14 cellular contexts compared by ENCODE assay signal in genomic region chr5:36444582-36444999, GRCh38.
DNase-seq lines count a peak whose midpoint lies in the region; ATAC-seq and TF ChIP-seq lines count a peak whose summit lies in the region.
"Had no signal": no experiment of that assay in that cellular context is flagged by ENCODE, and none has a peak within 500 bp of the region (broad histone marks: within the 10 kb centered on the region; RNA-seq: fewer than 3 reads in every experiment).

No MANE protein-coding gene starts in this region.

- H3K4me1 ChIP-seq in IMR-90 (ENCODE audit: control insufficient read depth, insufficient read depth, low read length) (no peaks in the 10 kb centered on the region), testis (no peaks in the 10 kb centered on the region), esophagus muscularis mucosa (peaks cover 0 to 2% (median under 1%) of the 10 kb centered on the region in 4 donors)

- H3K4me3 Mint-ChIP-seq in activated naive CD8-positive, alpha-beta T cell treated with anti-CD3 and anti-CD28 coated beads, Interleukin-2, amount 50 U/mL, for 24 hours = no peak overlapping the region
- H3K4me3 Mint-ChIP-seq: activated naive CD4-positive, alpha-beta T cell treated with anti-CD3 and anti-CD28 coated beads, Interleukin-2, amount 50 U/mL, for 24 hours had no signal

- BruUV-seq in IMR-90 (replicated peaks; lab: Mats Ljungman, UMichigan) = no TSS peak

- no peak overlapping the region for H3K4me2 ChIP-seq in IMR-90 (ENCODE audit: low read depth, low read length)

- POLR2A ChIA-PET in IMR-90 (lab: Charles Lee; ENCODE audit: unreplicated experiment) = no interaction called here

- no peak overlapping the region for H3K14ac ChIP-seq in IMR-90 (replicated peaks; ENCODE audit: low read depth, low read length)

- no peak overlapping the region for H3K18ac ChIP-seq in IMR-90 (ENCODE audit: low read depth, low read length)

- H4K20me1 ChIP-seq in IMR-90 (ENCODE audit: insufficient read depth, low read length) = no peaks in the 10 kb centered on the region

- H2BK5ac ChIP-seq in IMR-90 (ENCODE audit: low read depth, low read length, poor library complexity, severe bottlenecking) = no peak overlapping the region

- peaks cover 0 to 6% of the 10 kb centered on the region in 2 donors for H3K36me3 Mint-ChIP-seq in activated naive CD4-positive, alpha-beta T cell treated with anti-CD3 and anti-CD28 coated beads, Interleukin-2, amount 50 U/mL, for 72 hours
- H3K36me3 Mint-ChIP-seq in activated naive CD8-positive, alpha-beta T cell treated with anti-CD3 and anti-CD28 coated beads, Interleukin-2, amount 50 U/mL, for 24 hours (ENCODE audit: low read depth) = no peaks in the 10 kb centered on the region
- H3K36me3 Mint-ChIP-seq: activated naive CD4-positive, alpha-beta T cell treated with anti-CD3 and anti-CD28 coated beads, Interleukin-2, amount 50 U/mL, for 24 hours had no signal

- intact Hi-C loops in IMR-90 (cut with micrococcal nuclease) (no loop called here), testis (cut with DNase I; ENCODE audit: low total_unique reads) (no loop called here), esophagus muscularis mucosa (cut with DNase I) (no loop called here)

- H2BK15ac ChIP-seq in IMR-90 (ENCODE audit: low read depth, low read length) = no peak overlapping the region

- DNase-seq in IMR-90 (no peak), caudate nucleus (lab: John Stamatoyannopoulos, UW) (peak in 31 of 61 donors; percentile 3 to 72 (median 27)), inferior parietal cortex (ENCODE audit: extremely low spot score) (peak; percentile 49), testis (peak; percentile 25), esophagus muscularis mucosa (ENCODE audit: extremely low spot score) (no peak)
- DNase-seq in activated naive CD4-positive, alpha-beta T cell treated with anti-CD3 and anti-CD28 coated beads, Interleukin-2, amount 50 U/mL, for 72 hours (ENCODE audit: low spot score in 2 of 2) = no peak
- DNase-seq in activated naive CD8-positive, alpha-beta T cell treated with anti-CD3 and anti-CD28 coated beads, Interleukin-2, amount 50 U/mL, for 24 hours = no peak
- no peak for DNase-seq in stimulated activated CD4-positive, alpha-beta T cell treated with anti-CD3 and anti-CD28 coated beads, Interleukin-15, amount 100 ng/mL, for 24 hours
- DNase-seq: DMS79; NCI-H1694 treated with DMSO at 0.1 percent for 48 hours; stimulated activated CD4-positive, alpha-beta T cell treated with anti-CD3 and anti-CD28 coated beads, Interleukin-4, amount 100 ng/mL, for 4 hours had no signal

- H3K27me3 Mint-ChIP-seq in activated naive CD8-positive, alpha-beta T cell treated with anti-CD3 and anti-CD28 coated beads, Interleukin-2, amount 50 U/mL, for 24 hours = peaks cover 7% of the 10 kb centered on the region
- H3K27me3 Mint-ChIP-seq: activated naive CD4-positive, alpha-beta T cell treated with anti-CD3 and anti-CD28 coated beads, Interleukin-2, amount 50 U/mL, for 24 hours had no signal

- no peak overlapping the region for H4K8ac ChIP-seq in IMR-90 (ENCODE audit: low read depth in 2 of 2, low read length in 2 of 2)

- WGBS in IMR-90 (ENCODE audit: extremely low coverage in 2 of 2, insufficient read length in 1 of 2), 2 experiments = no CpG with 5 or more reads among the region's 6 CpGs
- WGBS in testis, 2 donors = 68 to 82% methylated on average over 6 of the region's 6 CpGs
- 64% methylated on average over 6 of the region's 6 CpGs for WGBS in esophagus muscularis mucosa

- peaks cover 0 to 4% of the 10 kb centered on the region in 2 donors for H3K9me3 Mint-ChIP-seq in activated naive CD4-positive, alpha-beta T cell treated with anti-CD3 and anti-CD28 coated beads, Interleukin-2, amount 50 U/mL, for 72 hours
- no peaks in the 10 kb centered on the region for H3K9me3 Mint-ChIP-seq in activated naive CD8-positive, alpha-beta T cell treated with anti-CD3 and anti-CD28 coated beads, Interleukin-2, amount 50 U/mL, for 24 hours
- H3K9me3 Mint-ChIP-seq: activated naive CD4-positive, alpha-beta T cell treated with anti-CD3 and anti-CD28 coated beads, Interleukin-2, amount 50 U/mL, for 24 hours had no signal

- H3K27ac ChIP-seq in IMR-90 (ENCODE audit: insufficient read depth, low read length) = no peak overlapping the region
- H3K27ac ChIP-seq in caudate nucleus (ENCODE audit: low read depth, low read length) = peak overlapping the region; percentile 63
- no peak overlapping the region for H3K27ac ChIP-seq in testis
- H3K27ac ChIP-seq in esophagus muscularis mucosa (replicated peaks in 1 of 4) = peak overlapping the region in 1 of 4 donors; percentile 44

- H3K4me3 ChIP-seq in IMR-90 (ENCODE audit: insufficient read depth, low read depth, low read length) = no peak overlapping the region
- no peak overlapping the region for H3K4me3 ChIP-seq in testis
- no peak overlapping the region for H3K4me3 ChIP-seq in esophagus muscularis mucosa

- TF ChIP-seq POLR2A in IMR-90 (IDR thresholded peaks at IDR 0.05; ENCODE audit: low read depth, low read length) = no peak
- TF ChIP-seq POLR2A in testis (IDR thresholded peaks at IDR 0.05) = no peak
- TF ChIP-seq POLR2A in esophagus muscularis mucosa (IDR thresholded peaks at IDR 0.05; ENCODE audit: low read depth) = no peak

- TF ChIP-seq EP300 in esophagus muscularis mucosa (IDR thresholded peaks at IDR 0.05) = no peak

- no peak for TF ChIP-seq RAD21 in IMR-90 (IDR thresholded peaks at IDR 0.05; ENCODE audit: low read length)

- in situ Hi-C loops in IMR-90 (cut with MboI; ENCODE audit: low sequenced_read_pairs) = no loop called here

- H3K9me1 ChIP-seq in IMR-90 (ENCODE audit: insufficient read depth, low read length) = no peaks in the 10 kb centered on the region

- peak overlapping the region; percentile 29 for H2AFZ ChIP-seq in IMR-90 (replicated peaks; ENCODE audit: low read length, poor library complexity)

- no peak for ATAC-seq in IMR-90 (ENCODE audit: low read depth)
- ATAC-seq in activated naive CD4-positive, alpha-beta T cell treated with anti-CD3 and anti-CD28 coated beads, Interleukin-2, amount 50 U/mL, for 72 hours = no peak
- no peak for ATAC-seq in activated naive CD8-positive, alpha-beta T cell treated with anti-CD3 and anti-CD28 coated beads, Interleukin-2, amount 50 U/mL, for 24 hours
- ATAC-seq: activated CD4-positive, CD25-positive, alpha-beta regulatory T cell treated with anti-CD3 and anti-CD28 coated beads, Interleukin-2, amount 50 U/mL, for 24 hours; Panc1 had no signal

- H3K79me1 ChIP-seq in IMR-90 (ENCODE audit: low read depth in 1 of 2, low read length in 2 of 2) = no peaks in the 10 kb centered on the region

- H3K27ac Mint-ChIP-seq in activated naive CD4-positive, alpha-beta T cell treated with anti-CD3 and anti-CD28 coated beads, Interleukin-2, amount 50 U/mL, for 72 hours = peak overlapping the region in 1 of 2 donors; percentile 42
- H3K27ac Mint-ChIP-seq in activated naive CD8-positive, alpha-beta T cell treated with anti-CD3 and anti-CD28 coated beads, Interleukin-2, amount 50 U/mL, for 24 hours = no peak overlapping the region
- H3K27ac Mint-ChIP-seq: activated naive CD4-positive, alpha-beta T cell treated with anti-CD3 and anti-CD28 coated beads, Interleukin-2, amount 50 U/mL, for 24 hours had no signal

- TF ChIP-seq CTCF in IMR-90 (conservative IDR thresholded peaks at IDR 0.05; ENCODE audit: low read depth, low read length) = no peak
- no peak for TF ChIP-seq CTCF in testis (IDR thresholded peaks at IDR 0.05)
- no peak for TF ChIP-seq CTCF in esophagus muscularis mucosa (IDR thresholded peaks at IDR 0.05)

- H3K27me3 ChIP-seq in IMR-90 (ENCODE audit: control insufficient read depth, insufficient read depth, low read length) (no peaks in the 10 kb centered on the region; the same call in 1 of the 2 replicates), testis (no peaks in the 10 kb centered on the region), esophagus muscularis mucosa (no peaks in the 10 kb centered on the region)

- H4K5ac ChIP-seq in IMR-90 (ENCODE audit: low read depth, low read length) = no peak overlapping the region

- dilution Hi-C loops in IMR-90 (cut with HindIII; ENCODE audit: low sequenced_read_pairs, unreplicated experiment) = no loop called here

- H4K91ac ChIP-seq in IMR-90 (ENCODE audit: insufficient read depth, low read depth, low read length) = no peak overlapping the region

- no peak overlapping the region for H3K23ac ChIP-seq in IMR-90 (ENCODE audit: low read depth, low read length)

- H2AK9ac ChIP-seq in IMR-90 (replicated peaks; ENCODE audit: low read depth, low read length, poor library complexity) = no peak overlapping the region

- H3K9me3 ChIP-seq in IMR-90 (ENCODE audit: control insufficient read depth, insufficient read depth, low read length) (no peaks in the 10 kb centered on the region), testis (no peaks in the 10 kb centered on the region), esophagus muscularis mucosa (no peaks in the 10 kb centered on the region)

- H2AK5ac ChIP-seq in IMR-90 (ENCODE audit: low read depth, low read length) = no peak overlapping the region

- no peak overlapping the region for H2BK20ac ChIP-seq in IMR-90 (ENCODE audit: low read depth, low read length)

- no peak overlapping the region for H3K56ac ChIP-seq in IMR-90 (ENCODE audit: extremely low read depth, insufficient read depth, low read length)

- no peak overlapping the region for H2BK120ac ChIP-seq in IMR-90 (ENCODE audit: low read depth, low read length)

- no peak overlapping the region for H3K9ac ChIP-seq in IMR-90 (ENCODE audit: low read depth, low read length)

- H3K36me3 ChIP-seq in IMR-90 (ENCODE audit: control insufficient read depth, insufficient read depth, low read length) (no peaks in the 10 kb centered on the region), testis (ENCODE audit: low read depth, missing control alignments) (no peaks in the 10 kb centered on the region), esophagus muscularis mucosa (no peaks in the 10 kb centered on the region)

- H3K4me1 Mint-ChIP-seq in activated naive CD8-positive, alpha-beta T cell treated with anti-CD3 and anti-CD28 coated beads, Interleukin-2, amount 50 U/mL, for 24 hours = no peaks in the 10 kb centered on the region
- H3K4me1 Mint-ChIP-seq: activated naive CD4-positive, alpha-beta T cell treated with anti-CD3 and anti-CD28 coated beads, Interleukin-2, amount 50 U/mL, for 24 hours had no signal

- no peak overlapping the region for H3K4ac ChIP-seq in IMR-90 (ENCODE audit: low read depth, low read length)

- CTCF ChIA-PET in IMR-90 (lab: Yijun Ruan, JAX) = interaction anchor here (0.6 to 1.1 kb wide), 2 partner anchors 16 to 62 kb away, joined by 3 read pairs; no protein-coding TSS in a partner anchor

TF ChIP-seq in IMR-90, 13 proteins besides CTCF, POLR2A, EP300 and RAD21 (continues in another document):
- no peak for TF ChIP-seq RFX5 (IDR thresholded peaks at IDR 0.05; ENCODE audit: low read depth, low read length)
- TF ChIP-seq BHLHE40 (IDR thresholded peaks at IDR 0.05; ENCODE audit: low read depth, low read length) = no peak
- TF ChIP-seq FOS (IDR thresholded peaks at IDR 0.05; ENCODE audit: low read depth, low read length) = no peak
- TF ChIP-seq MAZ (IDR thresholded peaks at IDR 0.05; ENCODE audit: borderline replicate concordance, low read depth, low read length) = no peak
- TF ChIP-seq NFE2L2 (IDR thresholded peaks at IDR 0.05; ENCODE audit: low read depth, low read length) = no peak
- TF ChIP-seq RCOR1 (IDR thresholded peaks at IDR 0.05; ENCODE audit: insufficient replicate concordance, low read length) = no peak

Comparison
In these comparisons a context has a peak if more than half of its experiments do, and no peak if none do; other contexts are left out.
1. DNase-seq: peak in caudate nucleus (31 of 61), inferior parietal cortex (single experiment) and testis (single experiment); none in IMR-90 (single experiment), activated naive CD4-positive, alpha-beta T cell treated with anti-CD3 and anti-CD28 coated beads, Interleukin-2, amount 50 U/mL, for 72 hours (0 of 2), activated naive CD8-positive, alpha-beta T cell treated with anti-CD3 and anti-CD28 coated beads, Interleukin-2, amount 50 U/mL, for 24 hours (single experiment), stimulated activated CD4-positive, alpha-beta T cell treated with anti-CD3 and anti-CD28 coated beads, Interleukin-15, amount 100 ng/mL, for 24 hours (single experiment) and esophagus muscularis mucosa (single experiment).